8 cellular contexts compared by ENCODE assay signal in the genomic region with DNA sequence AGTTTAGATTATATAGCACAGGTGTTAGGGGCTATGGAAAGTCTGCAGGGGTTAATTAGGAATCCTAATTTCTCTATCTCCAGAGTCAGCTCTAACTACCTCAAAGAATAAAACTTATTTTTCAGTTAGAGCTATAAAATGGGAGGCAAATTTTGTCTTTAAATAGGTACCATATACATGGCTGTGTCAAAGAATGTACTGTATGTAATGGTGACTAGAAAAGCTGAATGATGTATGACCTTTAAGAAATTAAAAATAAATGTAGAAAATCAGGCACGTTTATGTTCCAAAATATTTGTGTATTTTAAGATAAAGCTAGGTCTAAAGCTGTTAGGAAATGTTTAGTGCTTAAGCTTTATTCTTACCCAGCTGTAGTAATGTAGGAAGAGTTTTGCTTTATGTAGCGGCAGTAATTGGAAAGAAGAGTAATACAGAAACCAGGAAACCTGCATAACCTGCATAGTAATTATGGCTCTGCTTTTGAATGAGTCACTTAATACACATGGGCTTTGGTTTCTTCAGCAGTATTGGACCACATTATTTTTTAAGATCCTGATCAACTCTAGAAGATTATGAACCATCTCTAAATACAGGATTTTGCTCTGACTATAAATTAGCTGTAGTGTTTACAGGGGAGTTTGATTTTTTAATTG.
DNase-seq lines count a peak whose midpoint lies in the region; ATAC-seq lines count a peak whose summit lies in the region.

No MANE protein-coding gene starts in this region.

- ATAC-seq in GM18519 (IDR thresholded peaks at IDR 0.05; ENCODE audit: low FRiP score, unreplicated experiment) (peak; percentile 61), GM21717 (IDR thresholded peaks at IDR 0.05; ENCODE audit: unreplicated experiment) (peak; percentile 66)

- no peaks in the 10 kb centered on the region for H3K9me3 Mint-ChIP-seq in IgD-negative memory B cell
- H3K9me3 Mint-ChIP-seq in immature natural killer cell, result no peaks in the 10 kb centered on the region

- H3K4me1 Mint-ChIP-seq in IgD-negative memory B cell (peaks cover 8 to 16% (median 8%) of the 10 kb centered on the region in 3 donors), immature natural killer cell (peaks cover 6 to 64% of the 10 kb centered on the region in 2 donors)

- DNase-seq in immature natural killer cell (no peak), NCI-H1105 (lab: John Stamatoyannopoulos, UW) (no peak), OCI-M2 (lab: John Stamatoyannopoulos, UW; ENCODE audit: unreplicated experiment) (no peak), nucleus accumbens (lab: John Stamatoyannopoulos, UW) (no peak)
- DNase-seq in effector CD4-positive, alpha-beta T cell, result no peak

- H3K36me3 Mint-ChIP-seq in IgD-negative memory B cell, result peaks cover 2% of the 10 kb centered on the region
- H3K36me3 Mint-ChIP-seq in immature natural killer cell, result peaks cover 0 to 13% (median 7%) of the 10 kb centered on the region in 3 donors

- no peak overlapping the region for H3K4me3 Mint-ChIP-seq in IgD-negative memory B cell
- no peak overlapping the region for H3K4me3 Mint-ChIP-seq in immature natural killer cell

- H3K27ac Mint-ChIP-seq in IgD-negative memory B cell, result peak overlapping the region in 2 of 3 donors; percentile 39 to 93
- peak overlapping the region in 4 of 6 donors; percentile 13 to 60 (median 48) for H3K27ac Mint-ChIP-seq in immature natural killer cell

- H3K27me3 Mint-ChIP-seq in IgD-negative memory B cell (no peaks in the 10 kb centered on the region), immature natural killer cell (ENCODE audit: low read depth in 3 of 3) (peaks cover 2 to 7% (median 4%) of the 10 kb centered on the region in 3 donors)
